ENCODE assay signal across 10 cellular contexts in genomic region chr16:28691722-28692121, GRCh38. TPM values are rescaled to one million over a fixed set of nuclear protein-coding genes. Genes with fewer than 3 reads are reported as not detected.
"Had no signal": no experiment of that assay in that cellular context is flagged by ENCODE, and none has a peak within 500 bp of the region (broad histone marks: within the 10 kb centered on the region; RNA-seq: fewer than 3 reads in every experiment).

No MANE protein-coding gene starts in this region.

RNA-seq across cellular contexts. Expression of gene NPIPB8, which starts 53.9 kb away (rescaled TPM):
- total RNA-seq: neural crest cell, omental fat pad, osteocyte, pulmonary artery endothelial cell, right atrium auricular region, smooth muscle cell had no signal
- polyA plus RNA-seq: pancreas, spleen, thymus, urinary bladder had no signal
